Comparison of ENCODE assay signal across 8 cellular contexts in genomic region chr11:120432056-120433018, GRCh38.
DNase-seq lines count a peak whose midpoint lies in the region; ATAC-seq and TF ChIP-seq lines count a peak whose summit lies in the region.

No MANE protein-coding gene starts in this region.

- peak overlapping the region; percentile 43 for H2AFZ ChIP-seq in ACC112 (ENCODE audit: low read length, unreplicated experiment)
- peak overlapping the region; percentile 31 for H2AFZ ChIP-seq in SK-N-SH (ENCODE audit: low read depth)

- H3K4me3 ChIP-seq in ACC112 (ENCODE audit: low read depth, low read length) = peak overlapping the region; percentile 38
- peak overlapping the region; percentile 12 to 42; a peak in 3 of 4 replicates for H3K4me3 ChIP-seq in SK-N-SH (ENCODE audit: low read depth in 2 of 2, low read length in 1 of 2)
- peak overlapping the region in 1 of 4 donors; percentile 2 for H3K4me3 ChIP-seq in esophagus muscularis mucosa
- H3K4me3 ChIP-seq in rectal smooth muscle tissue (ENCODE audit: low read length) = no peak overlapping the region

- TF ChIP-seq POLR2A in esophagus muscularis mucosa (IDR thresholded peaks at IDR 0.05; ENCODE audit: low read depth) = no peak

- no peak overlapping the region for H3K4me3 Mint-ChIP-seq in progenitor cell of endocrine pancreas (ENCODE audit: low read depth)

- peaks cover 35% of the 10 kb centered on the region for H3F3A ChIP-seq in SK-N-SH (replicated peaks; ENCODE audit: insufficient read depth)

- POLR2A ChIA-PET in SK-N-SH (lab: Yijun Ruan, JAX) = no interaction called here

- no peaks in the 10 kb centered on the region for H3K27me3 ChIP-seq in ACC112 (ENCODE audit: insufficient read depth, low read length)
- no peaks in the 10 kb centered on the region for H3K27me3 ChIP-seq in SK-N-SH (ENCODE audit: insufficient read depth)
- H3K27me3 ChIP-seq in esophagus muscularis mucosa = no peaks in the 10 kb centered on the region
- no peaks in the 10 kb centered on the region for H3K27me3 ChIP-seq in rectal smooth muscle tissue (ENCODE audit: control insufficient read depth, insufficient read depth, low read length)

- H3K9me3 Mint-ChIP-seq in progenitor cell of endocrine pancreas (ENCODE audit: low read depth) = no peaks in the 10 kb centered on the region

- no peaks in the 10 kb centered on the region for H3K27me3 Mint-ChIP-seq in progenitor cell of endocrine pancreas

- H3K9ac ChIP-seq in SK-N-SH (peak overlapping the region; percentile 49), rectal smooth muscle tissue (ENCODE audit: low read length) (no peak overlapping the region)

- H4K20me1 ChIP-seq in SK-N-SH (ENCODE audit: insufficient read depth) = no peaks in the 10 kb centered on the region

- peaks cover 2% of the 10 kb centered on the region for H3K4me1 Mint-ChIP-seq in progenitor cell of endocrine pancreas (ENCODE audit: low read depth)

- peaks cover 19% of the 10 kb centered on the region for H3K36me3 Mint-ChIP-seq in progenitor cell of endocrine pancreas (ENCODE audit: insufficient read depth)

- ATAC-seq in GM21737 (IDR thresholded peaks at IDR 0.05; ENCODE audit: unreplicated experiment) (peak; percentile 74), GM21390 (IDR thresholded peaks at IDR 0.05; ENCODE audit: unreplicated experiment) (no peak)

- no peak for TF ChIP-seq RAD21 in SK-N-SH (IDR thresholded peaks at IDR 0.05; ENCODE audit: low read length)

- 28% methylated on average over 4 of the region's 4 CpGs for WGBS in SK-N-SH (ENCODE audit: low lambda C conversion rate)
- WGBS in esophagus muscularis mucosa = 35% methylated on average over 4 of the region's 4 CpGs

- peaks cover 14% of the 10 kb centered on the region for H3K36me3 ChIP-seq in ACC112 (ENCODE audit: insufficient read depth, low read length)
- H3K36me3 ChIP-seq in SK-N-SH (replicated peaks in 1 of 2; ENCODE audit: control insufficient read depth in 1 of 2, insufficient read depth in 2 of 2, low read length in 1 of 2) = peaks cover 42 to 44% of the 10 kb centered on the region in 2 experiments
- peaks cover 0 to 34% (median 16%) of the 10 kb centered on the region in 4 donors for H3K36me3 ChIP-seq in esophagus muscularis mucosa
- no peaks in the 10 kb centered on the region for H3K36me3 ChIP-seq in rectal smooth muscle tissue (ENCODE audit: control insufficient read depth, insufficient read depth, low read length)

- DNase-seq in SK-N-SH = no peak
- no peak for DNase-seq in esophagus muscularis mucosa (ENCODE audit: extremely low spot score)
- no peak for DNase-seq in progenitor cell of endocrine pancreas (ENCODE audit: low spot score, unreplicated experiment)
- DNase-seq in HuH-7 (ENCODE audit: low spot score) = no peak

- H3K4me2 ChIP-seq in SK-N-SH = peak overlapping the region; percentile 65

- H3K27ac Mint-ChIP-seq in progenitor cell of endocrine pancreas = no peak overlapping the region

- CTCF ChIA-PET in SK-N-SH (lab: Yijun Ruan, JAX) = interaction anchor here (0.9 to 1.6 kb wide), 3 partner anchors 64 to 128 kb away, joined by 3 read pairs; no protein-coding TSS in a partner anchor

- TF ChIP-seq CTCF in SK-N-SH (IDR thresholded peaks at IDR 0.05) (no peak), esophagus muscularis mucosa (IDR thresholded peaks at IDR 0.05) (no peak), progenitor cell of endocrine pancreas (IDR thresholded peaks at IDR 0.05; ENCODE audit: unreplicated experiment) (no peak)

- TF ChIP-seq EP300 in SK-N-SH (IDR thresholded peaks at IDR 0.05; ENCODE audit: borderline replicate concordance in 1 of 2, low read depth in 1 of 2, low read length in 1 of 2) = peak in 1 of 2 experiments; percentile 93; a peak in 2 of 4 replicates
- no peak for TF ChIP-seq EP300 in esophagus muscularis mucosa (IDR thresholded peaks at IDR 0.05)

- H3K9me3 ChIP-seq in SK-N-SH (no peaks in the 10 kb centered on the region), esophagus muscularis mucosa (no peaks in the 10 kb centered on the region)

- intact Hi-C loops in esophagus muscularis mucosa (cut with DNase I) = loop anchor here (2.0 kb wide), 1 partner anchor 98 kb away; no protein-coding TSS in a partner anchor

- no peaks in the 10 kb centered on the region for H3K9me2 ChIP-seq in SK-N-SH

- H3K27ac ChIP-seq in ACC112 (ENCODE audit: low read depth, low read length) (peak overlapping the region; percentile 97), SK-N-SH (ENCODE audit: low read depth in 2 of 2, low read length in 1 of 2) (peak overlapping the region; percentile 82 to 94), esophagus muscularis mucosa (replicated peaks in 1 of 4) (peak overlapping the region; percentile 56 to 72 (median 64)), rectal smooth muscle tissue (ENCODE audit: low read depth, low read length) (peak overlapping the region; percentile 55)

- H3K79me2 ChIP-seq in ACC112 (ENCODE audit: control insufficient read depth, insufficient read depth, low read length, unreplicated experiment) = peaks cover 3% of the 10 kb centered on the region
- peaks cover 15% of the 10 kb centered on the region for H3K79me2 ChIP-seq in SK-N-SH (ENCODE audit: insufficient read depth)

- H3K4me1 ChIP-seq in ACC112 (ENCODE audit: control insufficient read depth, insufficient read depth, low read length, unreplicated experiment) = peaks cover 24% of the 10 kb centered on the region
- H3K4me1 ChIP-seq in SK-N-SH (ENCODE audit: control insufficient read depth in 1 of 2, insufficient read depth in 2 of 2, low read depth in 1 of 2, low read length in 1 of 2) = peaks cover 0 to 19% of the 10 kb centered on the region in 2 experiments; a peak in 1 of 4 replicates
- H3K4me1 ChIP-seq in esophagus muscularis mucosa = peaks cover 13 to 19% (median 18%) of the 10 kb centered on the region in 4 donors
- H3K4me1 ChIP-seq in rectal smooth muscle tissue (ENCODE audit: control insufficient read depth, insufficient read depth, low read length) = peaks cover 9% of the 10 kb centered on the region

TF ChIP-seq in SK-N-SH, 30 proteins besides CTCF, POLR2A, EP300 and RAD21 (continues in another document):
- TF ChIP-seq POLR2AphosphoS5 (IDR thresholded peaks at IDR 0.05; ENCODE audit: low read depth, low read length) (peak; percentile 80), SMC3 (IDR thresholded peaks at IDR 0.05; ENCODE audit: low read depth, low read length) (no peak), RXRA (IDR thresholded peaks at IDR 0.05; ENCODE audit: borderline replicate concordance, low read depth) (peak; percentile 82; the same call in 1 of the 2 replicates), GABPA (IDR thresholded peaks at IDR 0.05; ENCODE audit: low read depth) (no peak), SIN3A (IDR thresholded peaks at IDR 0.05; ENCODE audit: borderline replicate concordance, low read depth, low read length) (peak; percentile 74; the same call in 1 of the 2 replicates), TCF12 (IDR thresholded peaks at IDR 0.05) (peak; percentile 92), TAF1 (IDR thresholded peaks at IDR 0.05; ENCODE audit: borderline replicate concordance, low read depth, low read length) (peak; percentile 28; the same call in 1 of the 2 replicates), YY1 (IDR thresholded peaks at IDR 0.05; ENCODE audit: low read depth) (peak; percentile 25; the same call in 1 of the 2 replicates), FOSL2 (IDR thresholded peaks at IDR 0.05; ENCODE audit: borderline replicate concordance, low read depth) (peak; percentile 99), NRF1 (IDR thresholded peaks at IDR 0.05; ENCODE audit: low read depth, low read length) (no peak), RCOR1 (IDR thresholded peaks at IDR 0.05; ENCODE audit: low read length) (no peak), TEAD4 (IDR thresholded peaks at IDR 0.05; ENCODE audit: borderline replicate concordance, insufficient read depth) (peak; percentile 76), FOXM1 (IDR thresholded peaks at IDR 0.05; ENCODE audit: low read depth) (peak; percentile 81; the same call in 1 of the 2 replicates), FOXJ3 (CRISPR knock-in tag; IDR thresholded peaks at IDR 0.05) (no peak), JUND (IDR thresholded peaks at IDR 0.05) (peak; percentile 97), RFX5 (IDR thresholded peaks at IDR 0.05; ENCODE audit: low read length) (no peak), USF2 (IDR thresholded peaks at IDR 0.05; ENCODE audit: borderline replicate concordance, low read depth, low read length) (no peak), ELF1 (IDR thresholded peaks at IDR 0.05) (no peak), EZH2phosphoT487 (IDR thresholded peaks at IDR 0.05; ENCODE audit: borderline replicate concordance, low read depth) (no peak)
- TF ChIP-seq, protein P1, sequence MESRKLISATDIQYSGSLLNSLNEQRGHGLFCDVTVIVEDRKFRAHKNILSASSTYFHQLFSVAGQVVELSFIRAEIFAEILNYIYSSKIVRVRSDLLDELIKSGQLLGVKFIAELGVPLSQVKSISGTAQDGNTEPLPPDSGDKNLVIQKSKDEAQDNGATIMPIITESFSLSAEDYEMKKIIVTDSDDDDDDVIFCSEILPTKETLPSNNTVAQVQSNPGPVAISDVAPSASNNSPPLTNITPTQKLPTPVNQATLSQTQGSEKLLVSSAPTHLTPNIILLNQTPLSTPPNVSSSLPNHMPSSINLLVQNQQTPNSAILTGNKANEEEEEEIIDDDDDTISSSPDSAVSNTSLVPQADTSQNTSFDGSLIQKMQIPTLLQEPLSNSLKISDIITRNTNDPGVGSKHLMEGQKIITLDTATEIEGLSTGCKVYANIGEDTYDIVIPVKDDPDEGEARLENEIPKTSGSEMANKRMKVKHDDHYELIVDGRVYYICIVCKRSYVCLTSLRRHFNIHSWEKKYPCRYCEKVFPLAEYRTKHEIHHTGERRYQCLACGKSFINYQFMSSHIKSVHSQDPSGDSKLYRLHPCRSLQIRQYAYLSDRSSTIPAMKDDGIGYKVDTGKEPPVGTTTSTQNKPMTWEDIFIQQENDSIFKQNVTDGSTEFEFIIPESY (IDR thresholded peaks at IDR 0.05; ENCODE audit: borderline replicate concordance, low read depth) = no peak
- TF ChIP-seq, protein P2, sequence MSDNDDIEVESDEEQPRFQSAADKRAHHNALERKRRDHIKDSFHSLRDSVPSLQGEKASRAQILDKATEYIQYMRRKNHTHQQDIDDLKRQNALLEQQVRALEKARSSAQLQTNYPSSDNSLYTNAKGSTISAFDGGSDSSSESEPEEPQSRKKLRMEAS (IDR thresholded peaks at IDR 0.05; ENCODE audit: low read depth) = peak; percentile 78
